17 cellular contexts compared by ENCODE assay signal in the genomic region with DNA sequence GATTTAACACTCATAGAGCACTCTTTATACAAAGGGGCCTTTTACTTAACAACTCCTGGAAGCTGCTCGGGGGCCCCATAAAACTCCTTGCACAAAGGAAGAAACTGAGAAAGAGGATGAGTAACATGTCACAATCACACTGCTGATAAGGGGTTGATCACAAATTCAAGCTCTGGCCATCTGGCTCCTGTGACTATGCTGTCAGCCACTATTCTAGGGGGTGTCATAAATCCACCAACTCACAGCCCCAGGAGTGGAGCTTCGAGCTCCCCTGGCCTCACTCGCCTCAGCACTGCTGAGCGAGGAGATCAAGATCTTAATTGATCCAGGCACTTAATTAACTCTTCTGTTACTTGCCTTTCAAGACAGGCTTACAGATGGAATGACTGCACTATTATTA.
"Had no signal": no experiment of that assay in that cellular context is flagged by ENCODE, and none has a peak within 500 bp of the region (broad histone marks: within the 10 kb centered on the region; RNA-seq: fewer than 3 reads in every experiment).

No MANE protein-coding gene starts in this region.

- H3K27ac Mint-ChIP-seq: activated naive CD4-positive, alpha-beta T cell treated with anti-CD3 and anti-CD28 coated beads, Interleukin-2, amount 50 U/mL, for 24 hours; dendritic cell treated with granulocyte-macrophage colony-stimulating factor and Interleukin-4, amounts not matched to agents 40 ng/mL and 50 ng/mL, for 4 days; mesothelial cell of epicardium; natural killer cell treated with Interleukin-12 subunit alpha and Interleukin-12 subunit beta and Interleukin-15 and Interleukin-18, amount 100 ng/mL, for 72 hours; progenitor cell of endocrine pancreas; stimulated activated effector memory CD8-positive, alpha-beta T cell treated with anti-CD3 and anti-CD28 coated beads, Interleukin-12 subunit alpha, Interleukin-12 subunit beta, amount 100 ng/mL, for 72 hours; type B pancreatic cell had no signal

- H3K4me3 ChIP-seq: adrenal gland, esophagus squamous epithelium, right atrium auricular region, stomach had no signal

- H3K27me3 ChIP-seq: esophagus squamous epithelium, right atrium auricular region, stomach had no signal

- H3K36me3 ChIP-seq: adrenal gland, esophagus squamous epithelium, right atrium auricular region, stomach had no signal

- DNase-seq: activated CD4-positive, alpha-beta T cell treated with anti-CD3 and anti-CD28 coated beads, Interleukin-2, amount 50 U/mL, for 48 hours; activated gamma-delta T cell; adrenal gland; effector CD8-positive, alpha-beta T cell; esophagus squamous epithelium; left cardiac atrium; stimulated activated CD4-positive, alpha-beta T cell treated with anti-CD3 and anti-CD28 coated beads, Interleukin-4, amount 100 ng/mL, for 24 hours; stomach; T-helper 2 cell had no signal

- H3K4me1 Mint-ChIP-seq: activated naive CD4-positive, alpha-beta T cell treated with anti-CD3 and anti-CD28 coated beads, Interleukin-2, amount 50 U/mL, for 24 hours; stimulated activated effector memory CD8-positive, alpha-beta T cell treated with anti-CD3 and anti-CD28 coated beads, Interleukin-12 subunit alpha, Interleukin-12 subunit beta, amount 100 ng/mL, for 72 hours had no signal

- H3K9me3 Mint-ChIP-seq: activated naive CD4-positive, alpha-beta T cell treated with anti-CD3 and anti-CD28 coated beads, Interleukin-2, amount 50 U/mL, for 24 hours; dendritic cell treated with granulocyte-macrophage colony-stimulating factor and Interleukin-4, amounts not matched to agents 40 ng/mL and 50 ng/mL, for 4 days had no signal

- H3K9me3 ChIP-seq: adrenal gland, esophagus squamous epithelium, right atrium auricular region, stomach had no signal

- H3K27me3 Mint-ChIP-seq: activated naive CD4-positive, alpha-beta T cell treated with anti-CD3 and anti-CD28 coated beads, Interleukin-2, amount 50 U/mL, for 24 hours had no signal

- H3K36me3 Mint-ChIP-seq: activated naive CD4-positive, alpha-beta T cell treated with anti-CD3 and anti-CD28 coated beads, Interleukin-2, amount 50 U/mL, for 24 hours; natural killer cell treated with Interleukin-12 subunit alpha and Interleukin-12 subunit beta and Interleukin-15 and Interleukin-18, amount 100 ng/mL, for 72 hours; stimulated activated effector memory CD8-positive, alpha-beta T cell treated with anti-CD3 and anti-CD28 coated beads, Interleukin-12 subunit alpha, Interleukin-12 subunit beta, amount 100 ng/mL, for 72 hours; type B pancreatic cell had no signal

- H3K4me3 Mint-ChIP-seq: activated naive CD4-positive, alpha-beta T cell treated with anti-CD3 and anti-CD28 coated beads, Interleukin-2, amount 50 U/mL, for 24 hours; dendritic cell treated with granulocyte-macrophage colony-stimulating factor and Interleukin-4, amounts not matched to agents 40 ng/mL and 50 ng/mL, for 4 days; mesothelial cell of epicardium; natural killer cell treated with Interleukin-12 subunit alpha and Interleukin-12 subunit beta and Interleukin-15 and Interleukin-18, amount 100 ng/mL, for 72 hours; stimulated activated effector memory CD8-positive, alpha-beta T cell treated with anti-CD3 and anti-CD28 coated beads, Interleukin-12 subunit alpha, Interleukin-12 subunit beta, amount 100 ng/mL, for 72 hours; type B pancreatic cell had no signal

- ATAC-seq: left cardiac atrium; stimulated activated effector memory CD8-positive, alpha-beta T cell treated with anti-CD3 and anti-CD28 coated beads, Interleukin-12 subunit alpha, Interleukin-12 subunit beta, amount 100 ng/mL, for 72 hours had no signal

- H3K27ac ChIP-seq: adrenal gland, esophagus squamous epithelium, right atrium auricular region, stomach had no signal

- H3K4me1 ChIP-seq: adrenal gland, esophagus squamous epithelium, stomach had no signal
